ENCODE assay signal across 20 cellular contexts in genomic region chr17:34246436-34246835, GRCh38.
DNase-seq lines count a peak whose midpoint lies in the region; ATAC-seq and TF ChIP-seq lines count a peak whose summit lies in the region.
"Had no signal": no experiment of that assay in that cellular context is flagged by ENCODE, and none has a peak within 500 bp of the region (broad histone marks: within the 10 kb centered on the region; RNA-seq: fewer than 3 reads in every experiment).

No MANE protein-coding gene starts in this region.

- intact Hi-C loops in dendritic cell treated with granulocyte-macrophage colony-stimulating factor and Interleukin-4, amounts not matched to agents 40 ng/mL and 50 ng/mL, for 4 days (cut with micrococcal nuclease) = loop anchor here (5.0 kb wide), 1 partner anchor 111 kb away; the partner anchor contains the start of gene CCL13

- peaks cover 13% of the 10 kb centered on the region for H3K27me3 Mint-ChIP-seq in dendritic cell treated with granulocyte-macrophage colony-stimulating factor and Interleukin-4, amounts not matched to agents 40 ng/mL and 50 ng/mL, for 4 days

- H3K4me1 Mint-ChIP-seq in dendritic cell treated with granulocyte-macrophage colony-stimulating factor and Interleukin-4, amounts not matched to agents 40 ng/mL and 50 ng/mL, for 4 days (ENCODE audit: low read depth) = peaks cover 52% of the 10 kb centered on the region

- no peak overlapping the region for H3K27ac Mint-ChIP-seq in dendritic cell treated with granulocyte-macrophage colony-stimulating factor and Interleukin-4, amounts not matched to agents 40 ng/mL and 50 ng/mL, for 4 days
- H3K27ac Mint-ChIP-seq: activated T-helper 1 cell treated with anti-CD3 and anti-CD28 coated beads, Interleukin-12 subunit alpha, Interleukin-12 subunit beta, Interleukin-2, Interleukin-4 antibody, amounts not matched to agents 30 ng/mL and 10 ng/mL and 1 ng/mL, durations not matched to agents 14 hours and 24 hours and 36 hours; mesothelial cell of epicardium had no signal

- no peak for ATAC-seq in GM19452 (IDR thresholded peaks at IDR 0.05; ENCODE audit: unreplicated experiment)
- ATAC-seq in HG03280 (IDR thresholded peaks at IDR 0.05; ENCODE audit: unreplicated experiment) = no peak

- peak overlapping the region; percentile 97 for H3K27ac ChIP-seq in neutrophil
- H3K27ac ChIP-seq: PC-9 had no signal

- H3K36me3 Mint-ChIP-seq in dendritic cell treated with granulocyte-macrophage colony-stimulating factor and Interleukin-4, amounts not matched to agents 40 ng/mL and 50 ng/mL, for 4 days (ENCODE audit: low read depth) = no peaks in the 10 kb centered on the region
- H3K36me3 Mint-ChIP-seq: mesothelial cell of epicardium had no signal

- no peaks in the 10 kb centered on the region for H3K36me3 ChIP-seq in neutrophil
- H3K36me3 ChIP-seq: heart right ventricle, sigmoid colon had no signal

- H3K4me3 Mint-ChIP-seq in dendritic cell treated with granulocyte-macrophage colony-stimulating factor and Interleukin-4, amounts not matched to agents 40 ng/mL and 50 ng/mL, for 4 days = peak overlapping the region; percentile 15
- H3K4me3 Mint-ChIP-seq: activated T-helper 1 cell treated with anti-CD3 and anti-CD28 coated beads, Interleukin-12 subunit alpha, Interleukin-12 subunit beta, Interleukin-2, Interleukin-4 antibody, amounts not matched to agents 30 ng/mL and 10 ng/mL and 1 ng/mL, durations not matched to agents 14 hours and 24 hours and 36 hours; mesothelial cell of epicardium had no signal

- no peaks in the 10 kb centered on the region for H3K9me3 ChIP-seq in neutrophil
- H3K9me3 ChIP-seq: heart right ventricle, sigmoid colon, SK-N-SH had no signal

- peak overlapping the region; percentile 34 to 52 for H3K4me3 ChIP-seq in neutrophil (ENCODE audit: low read depth in 1 of 2, low read length in 1 of 2)
- H3K4me3 ChIP-seq: heart right ventricle, PC-9, sigmoid colon had no signal

- peaks cover 86 to 97% of the 10 kb centered on the region in 2 experiments for H3K4me1 ChIP-seq in neutrophil (ENCODE audit: control insufficient read depth in 1 of 2, insufficient read depth in 1 of 2, low read depth in 1 of 2, low read length in 1 of 2)

- no peaks in the 10 kb centered on the region for H3K9me3 Mint-ChIP-seq in dendritic cell treated with granulocyte-macrophage colony-stimulating factor and Interleukin-4, amounts not matched to agents 40 ng/mL and 50 ng/mL, for 4 days
- H3K9me3 Mint-ChIP-seq: activated T-helper 1 cell treated with anti-CD3 and anti-CD28 coated beads, Interleukin-12 subunit alpha, Interleukin-12 subunit beta, Interleukin-2, Interleukin-4 antibody, amounts not matched to agents 30 ng/mL and 10 ng/mL and 1 ng/mL, durations not matched to agents 14 hours and 24 hours and 36 hours; mesothelial cell of epicardium had no signal

- TF ChIP-seq CTCF in neutrophil (IDR thresholded peaks at IDR 0.05) = no peak

- DNase-seq in GF-D8 (lab: John Stamatoyannopoulos, UW) (peak; percentile 68), OCI-M1 (lab: John Stamatoyannopoulos, UW) (peak; percentile 85), NCI-H1105 treated with DMSO at 0.1 percent for 48 hours (lab: John Stamatoyannopoulos, UW) (no peak)
- no peak for DNase-seq in stimulated activated CD4-positive, alpha-beta T cell treated with anti-CD3 and anti-CD28 coated beads, Interleukin-2, amount 100 ng/mL, for 24 hours
- DNase-seq: activated CD8-positive, alpha-beta memory T cell treated with anti-CD3 and anti-CD28 coated beads for 24 hours; effector CD8-positive, alpha-beta T cell; heart right ventricle; NCI-H2081; NCI-H510A treated with DMSO at 0.1 percent for 48 hours; occipital lobe; PC-9; sigmoid colon; SK-N-SH; stimulated activated CD4-positive, alpha-beta T cell treated with anti-CD3 and anti-CD28 coated beads, Interleukin-2, amount 100 ng/mL, for 48 hours had no signal

- no peaks in the 10 kb centered on the region for H3K27me3 ChIP-seq in neutrophil
- H3K27me3 ChIP-seq: heart right ventricle, sigmoid colon had no signal

Comparison
In these comparisons a context has a peak if more than half of its experiments do, and no peak if none do; other contexts are left out.
1. DNase-seq: peak in GF-D8 (single experiment) and OCI-M1 (single experiment); none in NCI-H1105 treated with DMSO at 0.1 percent for 48 hours (single experiment) and stimulated activated CD4-positive, alpha-beta T cell treated with anti-CD3 and anti-CD28 coated beads, Interleukin-2, amount 100 ng/mL, for 24 hours (0 of 2).